8 cellular contexts compared by ENCODE assay signal in the genomic region with DNA sequence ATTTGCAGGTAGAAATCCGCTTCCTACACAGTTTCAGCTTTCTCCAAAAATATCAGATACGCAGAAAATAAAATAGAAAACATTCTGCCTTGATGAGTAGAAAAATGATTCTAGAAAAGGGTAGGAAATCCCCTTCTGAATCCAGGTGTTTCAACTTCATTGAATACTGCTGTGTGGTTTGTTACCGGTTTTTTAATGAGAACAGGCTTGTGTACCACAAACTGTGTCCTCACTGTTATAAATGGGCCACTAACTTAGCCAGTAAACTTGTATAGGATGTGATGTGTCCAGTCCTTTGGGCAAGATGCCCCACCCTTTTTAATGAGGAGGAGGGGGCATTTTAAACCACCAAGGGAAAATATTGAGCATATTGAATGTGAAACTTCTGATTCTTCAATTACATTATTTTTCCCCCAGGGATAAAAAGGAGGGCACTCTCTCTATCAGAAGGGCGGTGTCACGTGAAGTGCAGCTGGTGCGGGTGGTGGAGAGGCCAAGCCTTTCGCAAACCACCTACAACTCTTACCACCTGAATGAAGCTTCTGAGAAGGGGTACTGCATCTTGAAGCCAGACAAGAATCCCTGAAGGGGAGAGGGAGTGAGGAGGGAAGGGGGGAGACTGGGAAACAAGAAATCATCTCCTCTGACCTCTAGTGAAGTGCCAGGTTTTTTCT. TPM values are rescaled to one million over a fixed set of nuclear protein-coding genes. Genes with fewer than 3 reads are reported as not detected.
DNase-seq lines count a peak whose midpoint lies in the region; ATAC-seq and TF ChIP-seq lines count a peak whose summit lies in the region.

No MANE protein-coding gene starts in this region.

- no peaks in the 10 kb centered on the region for H3K79me2 ChIP-seq in GM23338 (replicated peaks; ENCODE audit: insufficient read depth)
- no peaks in the 10 kb centered on the region for H3K79me2 ChIP-seq in Loucy (ENCODE audit: insufficient read depth, low read length)

- ATAC-seq in GM23338, result peak; percentile 20

- peak overlapping the region; percentile 91 for H3K4me3 Mint-ChIP-seq in GM23338
- peak overlapping the region; percentile 88 for H3K4me3 Mint-ChIP-seq in mesothelial cell of epicardium

- H3K4me2 ChIP-seq in GM23338 (peak overlapping the region; percentile 92), Loucy (ENCODE audit: low read depth, low read length, poor library complexity, severe bottlenecking) (peak overlapping the region; percentile 95)

- H3K9me3 ChIP-seq in Loucy (ENCODE audit: insufficient read depth, low read depth, low read length), result no peaks in the 10 kb centered on the region
- H3K9me3 ChIP-seq in breast epithelium, result no peaks in the 10 kb centered on the region
- no peaks in the 10 kb centered on the region for H3K9me3 ChIP-seq in uterus

- no peaks in the 10 kb centered on the region for H4K20me1 ChIP-seq in GM23338 (replicated peaks; ENCODE audit: insufficient read depth)
- no peaks in the 10 kb centered on the region for H4K20me1 ChIP-seq in Loucy (ENCODE audit: insufficient read depth, low read length, poor library complexity, severe bottlenecking)

- no peak for TF ChIP-seq CTCF in GM23338 (conservative IDR thresholded peaks at IDR 0.05; ENCODE audit: low read depth in 2 of 2)
- no peak for TF ChIP-seq CTCF in Loucy (conservative IDR thresholded peaks at IDR 0.05; ENCODE audit: low read length)
- no peak for TF ChIP-seq CTCF in breast epithelium (IDR thresholded peaks at IDR 0.05)
- TF ChIP-seq CTCF in mesothelial cell of epicardium (IDR thresholded peaks at IDR 0.05; ENCODE audit: unreplicated experiment), result no peak
- no peak for TF ChIP-seq CTCF in uterus (IDR thresholded peaks at IDR 0.05)

- TF ChIP-seq POLR2A in breast epithelium (IDR thresholded peaks at IDR 0.05) (no peak), uterus (IDR thresholded peaks at IDR 0.05) (no peak)

- peaks cover 33% of the 10 kb centered on the region for H3K27me3 ChIP-seq in GM23338 (ENCODE audit: insufficient read depth)
- no peaks in the 10 kb centered on the region for H3K27me3 ChIP-seq in Loucy (ENCODE audit: insufficient read depth, low read length, poor library complexity, severe bottlenecking)
- H3K27me3 ChIP-seq in breast epithelium, result no peaks in the 10 kb centered on the region
- no peaks in the 10 kb centered on the region for H3K27me3 ChIP-seq in uterus

- no peaks in the 10 kb centered on the region; the same call in 2 of the 3 replicates for H3K9me3 Mint-ChIP-seq in GM23338
- no peaks in the 10 kb centered on the region for H3K9me3 Mint-ChIP-seq in mesothelial cell of epicardium

- DNase-seq in NCI-H82 (lab: John Stamatoyannopoulos, UW), result peak; percentile 51
- no peak for DNase-seq in NCI-H82 treated with DMSO at 0.1 percent for 48 hours (lab: John Stamatoyannopoulos, UW; ENCODE audit: unreplicated experiment)
- DNase-seq in GM23338 (ENCODE audit: low spot score), result peak; percentile 68
- DNase-seq in breast epithelium (ENCODE audit: low spot score in 2 of 2), result no peak
- no peak for DNase-seq in mesothelial cell of epicardium (ENCODE audit: low spot score in 2 of 2, unreplicated experiment in 2 of 2)
- no peak for DNase-seq in uterus
- no peak for DNase-seq in NCI-H446 treated with DMSO at 0.1 percent for 48 hours (lab: John Stamatoyannopoulos, UW)

- H3K9me2 ChIP-seq in GM23338 (ENCODE audit: insufficient read depth) (no peaks in the 10 kb centered on the region), Loucy (replicated peaks; ENCODE audit: low read depth, low read length) (no peaks in the 10 kb centered on the region)

- H3K27ac Mint-ChIP-seq in GM23338 (peak overlapping the region; percentile 92), mesothelial cell of epicardium (peak overlapping the region; percentile 90)

- peak overlapping the region; percentile 66 for H3K9ac ChIP-seq in Loucy (ENCODE audit: low read depth, low read length, poor library complexity, severe bottlenecking)

- peaks cover 13% of the 10 kb centered on the region; the same call in 1 of the 2 replicates for H3F3A ChIP-seq in GM23338 (replicated peaks; ENCODE audit: low read depth)
- H3F3A ChIP-seq in Loucy (ENCODE audit: low read depth), result peaks cover 3% of the 10 kb centered on the region; the same call in 1 of the 2 replicates

- H3K4me1 Mint-ChIP-seq in GM23338 (peaks cover 65% of the 10 kb centered on the region), mesothelial cell of epicardium (peaks cover 61% of the 10 kb centered on the region)

- peaks cover 44% of the 10 kb centered on the region for H3K4me1 ChIP-seq in GM23338 (ENCODE audit: insufficient read depth)
- peaks cover 12% of the 10 kb centered on the region for H3K4me1 ChIP-seq in Loucy (ENCODE audit: insufficient read depth, low read length, poor library complexity, severe bottlenecking)
- H3K4me1 ChIP-seq in breast epithelium, result no peaks in the 10 kb centered on the region
- H3K4me1 ChIP-seq in uterus, result no peaks in the 10 kb centered on the region

- H3K36me3 Mint-ChIP-seq in GM23338 (ENCODE audit: low read depth), result no peaks in the 10 kb centered on the region
- H3K36me3 Mint-ChIP-seq in mesothelial cell of epicardium, result no peaks in the 10 kb centered on the region

- H3K4me3 ChIP-seq in GM23338 (peak overlapping the region; percentile 79), Loucy (ENCODE audit: low read length, poor library complexity, severe bottlenecking) (peak overlapping the region; percentile 76), breast epithelium (peak overlapping the region; percentile 53 to 69 (median 67)), uterus (peak overlapping the region; percentile 49 to 71)

- peak overlapping the region; percentile 86; the same call in 1 of the 2 replicates for H2AFZ ChIP-seq in GM23338
- H2AFZ ChIP-seq in Loucy (ENCODE audit: low read length), result peak overlapping the region; percentile 98

- no peaks in the 10 kb centered on the region for H3K36me3 ChIP-seq in GM23338 (ENCODE audit: insufficient read depth)
- H3K36me3 ChIP-seq in Loucy (ENCODE audit: insufficient read depth, low read length), result no peaks in the 10 kb centered on the region
- H3K36me3 ChIP-seq in breast epithelium, result no peaks in the 10 kb centered on the region
- H3K36me3 ChIP-seq in uterus, result no peaks in the 10 kb centered on the region

- H3K27ac ChIP-seq in GM23338 (ENCODE audit: low read depth), result no peak overlapping the region
- peak overlapping the region; percentile 73 to 90 for H3K27ac ChIP-seq in breast epithelium
- peak overlapping the region in 1 of 2 donors; percentile 82 for H3K27ac ChIP-seq in uterus

- intact Hi-C loops in breast epithelium (cut with DNase I; ENCODE audit: low total_unique reads), result no loop called here
- intact Hi-C loops in uterus (cut with DNase I; ENCODE audit: low total_unique reads), result no loop called here

- H3K27me3 Mint-ChIP-seq in GM23338 (ENCODE audit: insufficient read depth, low read depth, poor library complexity) (peaks cover 25% of the 10 kb centered on the region), mesothelial cell of epicardium (ENCODE audit: low read depth) (peaks cover 2% of the 10 kb centered on the region)

TF ChIP-seq in GM23338, 12 proteins besides CTCF, POLR2A, EP300 and RAD21 (continues in another document):
- no peak for TF ChIP-seq STAT1 (IDR thresholded peaks at IDR 0.05; ENCODE audit: unreplicated experiment)
- no peak for TF ChIP-seq ZNF331 (CRISPR knock-in tag; IDR thresholded peaks at IDR 0.05; ENCODE audit: low read depth)
- TF ChIP-seq EZH2 (IDR thresholded peaks at IDR 0.05; ENCODE audit: low read depth, unreplicated experiment), result no peak
- no peak for TF ChIP-seq EZH2phosphoT487 (IDR thresholded peaks at IDR 0.05; ENCODE audit: unreplicated experiment)
- no peak for TF ChIP-seq NANOG (IDR thresholded peaks at IDR 0.05; ENCODE audit: borderline replicate concordance)

RNA-seq across cellular contexts. Expression of gene CXXC4, which starts 4.5 kb away (rescaled TPM):
- 3.0 and 3.9 TPM in 2 replicates for total RNA-seq in GM23338 (2014; rRNA removed; shearing (Covaris generic))
- 1.6 and 4.3 TPM in 2 replicates for polyA plus RNA-seq in GM23338 (2016; fragmentation: Nextera tagmentation; extraction: Ambion mirVana)
- 1 to 10 TPM in 2 of 3 donors, under 1 TPM in 1; 0.32 to 4.0 (median 3.3) TPM for total RNA-seq in breast epithelium
- 4.6 to 5.1 TPM (median 5.0 TPM) in 3 replicates for total RNA-seq in mesothelial cell of epicardium
- 1 to 10 TPM in 3 of 4 donors, under 1 TPM in 1; 0.51 to 3.8 (median 2.0) TPM for total RNA-seq in uterus

Comparison
In these comparisons a context has a peak if more than half of its experiments do, and no peak if none do; other contexts are left out.
1. DNase-seq: peak in NCI-H82 (single experiment) and GM23338 (single experiment); none in NCI-H82 treated with DMSO at 0.1 percent for 48 hours (single experiment), breast epithelium (0 of 2), mesothelial cell of epicardium (0 of 2), uterus (0 of 2) and NCI-H446 treated with DMSO at 0.1 percent for 48 hours (single experiment).
2. Peak in every context shown above with its lines, with median percentiles within 50 percentile points of each other: H3K4me3 ChIP-seq.